10 cellular contexts compared by ENCODE assay signal in the genomic region with DNA sequence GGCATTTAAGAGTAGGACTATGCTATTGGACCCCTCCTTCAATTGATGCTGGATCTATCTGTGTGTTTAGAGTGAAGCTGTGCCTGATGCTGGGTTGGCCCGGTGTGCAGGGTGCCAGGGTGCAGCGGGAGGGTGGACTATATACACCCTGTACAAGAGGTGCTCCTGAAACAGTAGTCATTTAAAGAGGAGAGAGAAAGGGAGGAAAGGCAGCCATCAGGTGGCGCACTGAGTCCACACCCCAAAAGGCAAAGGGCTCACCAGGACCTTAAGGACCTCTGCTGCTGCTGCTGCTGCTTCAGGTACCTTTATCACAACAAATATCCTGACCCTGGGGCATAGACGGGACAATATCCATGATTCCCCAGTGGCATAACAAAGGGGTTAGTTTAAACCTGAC. TPM values are rescaled to one million over a fixed set of nuclear protein-coding genes. Genes with fewer than 3 reads are reported as not detected.
DNase-seq lines count a peak whose midpoint lies in the region; ATAC-seq, FAIRE-seq and TF ChIP-seq lines count a peak whose summit lies in the region.
"Had no signal": no experiment of that assay in that cellular context is flagged by ENCODE, and none has a peak within 500 bp of the region (broad histone marks: within the 10 kb centered on the region; RNA-seq: fewer than 3 reads in every experiment).

No MANE protein-coding gene starts in this region.

- no peaks in the 10 kb centered on the region for H3K36me3 ChIP-seq in CD8-positive, alpha-beta memory T cell (ENCODE audit: insufficient read depth, low read length)
- no peaks in the 10 kb centered on the region for H3K36me3 ChIP-seq in pancreas

- no peak for TF ChIP-seq CTCF in pancreas (IDR thresholded peaks at IDR 0.05)

- H3K4me3 Mint-ChIP-seq in CD8-positive, alpha-beta memory T cell = no peak overlapping the region
- H3K4me3 Mint-ChIP-seq: T-helper 1 cell treated with Interleukin-12 subunit alpha and Interleukin-12 subunit beta and Interleukin-4 antibody, amounts not matched to agents 30 μg/mL and 1 μg/mL, for 36 hours had no signal

- H3K9me3 ChIP-seq in CD8-positive, alpha-beta memory T cell (ENCODE audit: low read length) = peaks cover 15% of the 10 kb centered on the region
- no peaks in the 10 kb centered on the region for H3K9me3 ChIP-seq in pancreas

- TF ChIP-seq POLR2A in GM12892 (IDR thresholded peaks at IDR 0.05; ENCODE audit: low read depth, low read length) = no peak

- H3K36me3 Mint-ChIP-seq in CD8-positive, alpha-beta memory T cell = peaks cover 1 to 53% (median 18%) of the 10 kb centered on the region in 3 donors

- H3K9me3 Mint-ChIP-seq in CD8-positive, alpha-beta memory T cell = peaks cover 26 to 68% (median 40%) of the 10 kb centered on the region in 5 donors

- POLR2A ChIA-PET in CD8-positive, alpha-beta memory T cell (lab: Charles Lee) = no interaction called here

- WGBS in pancreas, 2 donors = 31 to 37% methylated on average over 4 of the region's 4 CpGs

- H3K4me1 Mint-ChIP-seq in CD8-positive, alpha-beta memory T cell = peaks cover 6 to 8% (median 6%) of the 10 kb centered on the region in 3 donors

- peak; percentile 6 to 66 (median 24) for DNase-seq in CD8-positive, alpha-beta memory T cell
- DNase-seq in SK-MEL-5 (ENCODE audit: low read depth, low spot score) = peak; percentile 28
- peak; percentile 65 for DNase-seq in activated naive CD4-positive, alpha-beta T cell treated with anti-CD3 and anti-CD28 coated beads, Interleukin-2, amount 50 U/mL, for 16 hours
- DNase-seq in pancreas = peak in 4 of 6 donors; percentile 14 to 60 (median 38)
- DNase-seq in GM12892 (ENCODE audit: insufficient read length) = no peak
- DNase-seq in GM03348 (ENCODE audit: low spot score) = no peak

- no peaks in the 10 kb centered on the region for H3K27me3 Mint-ChIP-seq in CD8-positive, alpha-beta memory T cell

- FAIRE-seq in pancreas (lab: Jason Lieb, UNC) (no peak), GM12892 (lab: Jason Lieb, UNC) (no peak)
- FAIRE-seq: GM18507 had no signal

- peak; percentile 50 to 94 (median 82) for ATAC-seq in pancreas
- ATAC-seq in GM21423 (IDR thresholded peaks at IDR 0.05; ENCODE audit: unreplicated experiment) = no peak
- ATAC-seq in GM18520 (IDR thresholded peaks at IDR 0.05; ENCODE audit: unreplicated experiment) = no peak

- no peaks in the 10 kb centered on the region for H3K27me3 ChIP-seq in CD8-positive, alpha-beta memory T cell (ENCODE audit: insufficient read depth, low read length, poor library complexity, severe bottlenecking)
- H3K27me3 ChIP-seq in pancreas = no peaks in the 10 kb centered on the region

- intact Hi-C loops in pancreas (cut with DNase I) = no loop called here

- peak overlapping the region in 1 of 8 donors; percentile 49 for H3K27ac Mint-ChIP-seq in CD8-positive, alpha-beta memory T cell
- H3K27ac Mint-ChIP-seq: T-helper 1 cell treated with Interleukin-12 subunit alpha and Interleukin-12 subunit beta and Interleukin-4 antibody, amounts not matched to agents 30 μg/mL and 1 μg/mL, for 36 hours had no signal

- no peaks in the 10 kb centered on the region for H3K4me1 ChIP-seq in CD8-positive, alpha-beta memory T cell (ENCODE audit: insufficient read depth, low read length)
- H3K4me1 ChIP-seq in pancreas = no peaks in the 10 kb centered on the region

- in situ Hi-C loops in SK-MEL-5 (cut with HindIII; ENCODE audit: low pct_unique_long_range_greater_than_20kb, low sequenced_read_pairs) = no loop called here

- CTCF ChIA-PET in CD8-positive, alpha-beta memory T cell (lab: Charles Lee) = interaction anchor here (1.0 to 1.2 kb wide), 2 partner anchors 12 to 138 kb away, joined by 3 read pairs; no protein-coding TSS in a partner anchor

- H3K27ac ChIP-seq in CD8-positive, alpha-beta memory T cell (ENCODE audit: low read depth, low read length) = no peak overlapping the region
- H3K27ac ChIP-seq in pancreas = no peak overlapping the region

- H3K4me3 ChIP-seq in CD8-positive, alpha-beta memory T cell (ENCODE audit: low read length) = no peak overlapping the region
- H3K4me3 ChIP-seq in pancreas = no peak overlapping the region

RNA-seq across cellular contexts. Expression of a gene that starts 39.4 kb away (rescaled TPM):
- 10 to 100 TPM; 13.0 to 16.0 TPM for total RNA-seq in CD8-positive, alpha-beta memory T cell
- 17.4 TPM for polyA plus RNA-seq in CD8-positive, alpha-beta memory T cell
- 3.2 and 4.5 TPM in 2 replicates for total RNA-seq in SK-MEL-5 (2014; rRNA removed; shearing (Covaris generic))
- polyA plus RNA-seq in SK-MEL-5 (2015; cell fraction: cytosol; rRNA removed) = 1.9 and 2.3 TPM in 2 replicates
- polyA plus RNA-seq in SK-MEL-5 (2015; cell fraction: nucleus; rRNA removed) = 3.0 and 3.3 TPM in 2 replicates
- total RNA-seq in pancreas = 1 to 10 TPM; 2.1 to 5.8 (median 4.9) TPM
- polyA plus RNA-seq in pancreas = 1 to 10 TPM; 2.0 to 4.5 TPM
- 10.6 TPM for polyA plus RNA-seq in GM12892 (2012; ENCODE audit: missing spikeins)

RNA-seq across cellular contexts. Expression of a gene that starts 45.7 kb away (rescaled TPM):
- total RNA-seq in CD8-positive, alpha-beta memory T cell = 1 to 10 TPM; 3.3 to 3.8 TPM
- 0.39 TPM for polyA plus RNA-seq in CD8-positive, alpha-beta memory T cell
- 1.6 and 1.9 TPM in 2 replicates for total RNA-seq in SK-MEL-5 (2014; rRNA removed; shearing (Covaris generic))
- polyA plus RNA-seq in SK-MEL-5 (2015; cell fraction: cytosol; rRNA removed) = 0.44 and 0.82 TPM in 2 replicates
- 1.1 and 3.2 TPM in 2 replicates for polyA plus RNA-seq in SK-MEL-5 (2015; cell fraction: nucleus; rRNA removed)
- 1 to 10 TPM; 1.9 to 4.3 (median 2.7) TPM for total RNA-seq in pancreas
- polyA plus RNA-seq in pancreas = 1 to 10 TPM; 1.3 to 1.4 TPM
- 2.9 TPM for polyA plus RNA-seq in GM12892 (2012; ENCODE audit: missing spikeins)

Comparison
In these comparisons a context has a peak if more than half of its experiments do, and no peak if none do; other contexts are left out.
1. DNase-seq: peak in CD8-positive, alpha-beta memory T cell (5 of 5), SK-MEL-5 (single experiment), activated naive CD4-positive, alpha-beta T cell treated with anti-CD3 and anti-CD28 coated beads, Interleukin-2, amount 50 U/mL, for 16 hours (single experiment) and pancreas (4 of 6); none in GM12892 (single experiment) and GM03348 (single experiment).
2. ATAC-seq: peak in pancreas (4 of 4); none in GM21423 (single experiment) and GM18520 (single experiment).